Comparison of ENCODE assay signal across 8 cellular contexts in the genomic region with DNA sequence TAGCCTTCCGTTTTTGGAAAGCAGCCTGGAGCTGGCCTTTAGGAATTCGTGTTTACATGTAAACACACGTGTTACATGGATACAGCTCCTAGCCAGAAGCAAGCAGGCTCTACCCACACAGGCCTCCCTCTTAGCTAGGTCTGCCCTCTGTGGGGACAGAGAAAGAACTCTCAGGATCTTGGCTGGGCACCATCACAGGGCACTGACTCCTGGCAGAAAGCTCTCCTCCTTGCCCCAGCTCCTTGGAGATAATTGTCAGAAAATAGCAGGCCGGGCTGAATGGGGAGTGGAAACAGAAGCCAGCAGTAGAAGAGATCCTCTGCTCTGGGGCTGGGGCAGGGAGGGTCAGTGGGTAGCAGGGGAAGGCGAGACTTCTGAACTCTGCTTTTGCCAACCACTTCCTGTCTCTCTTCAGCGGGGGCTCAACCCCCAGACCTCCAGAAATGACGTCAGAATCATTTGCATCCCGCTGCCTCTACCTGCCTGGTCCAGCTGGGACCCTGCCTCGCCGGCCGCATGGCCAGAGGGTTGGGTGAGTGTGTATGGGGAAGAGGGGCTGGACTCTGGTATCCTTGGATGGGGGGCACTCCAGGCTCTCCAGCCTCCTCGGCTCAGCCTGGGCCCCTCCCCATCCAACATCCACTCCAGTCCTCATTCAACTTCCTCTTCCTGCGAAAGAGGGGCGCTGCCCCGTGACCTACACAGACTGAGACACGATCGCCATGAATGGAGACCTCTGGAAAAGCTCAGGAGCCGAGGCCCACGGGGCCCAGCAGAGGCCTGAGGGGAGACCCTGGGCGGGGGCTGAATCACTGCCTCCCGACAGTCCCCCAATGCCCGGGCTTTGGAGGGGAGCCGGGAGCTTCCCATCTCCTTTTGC. TPM values are rescaled to one million over a fixed set of nuclear protein-coding genes. Genes with fewer than 3 reads are reported as not detected.
A peak's percentile ranks its signal among the peaks of the same experiment; 100 is the strongest.
DNase-seq lines count a peak whose midpoint lies in the region; ATAC-seq, FAIRE-seq and TF ChIP-seq lines count a peak whose summit lies in the region.

No MANE protein-coding gene starts in this region.

- H3K36me3 ChIP-seq in suprapubic skin = no peaks in the 10 kb centered on the region

- H3K27ac Mint-ChIP-seq in osteocyte (ENCODE audit: unreplicated experiment) = no peak overlapping the region

- peaks cover 12% of the 10 kb centered on the region for H3K27me3 ChIP-seq in suprapubic skin

- TF ChIP-seq EP300 in suprapubic skin (IDR thresholded peaks at IDR 0.05) = no peak

- H3K4me1 Mint-ChIP-seq in osteocyte (ENCODE audit: unreplicated experiment) = no peaks in the 10 kb centered on the region

- no peak for FAIRE-seq in urothelium cell line (lab: Jason Lieb, UNC)

- H3K9me3 ChIP-seq in suprapubic skin = no peaks in the 10 kb centered on the region

- 32% methylated on average over 11 of the region's 23 CpGs for WGBS in suprapubic skin

- H3K36me3 Mint-ChIP-seq in osteocyte (ENCODE audit: unreplicated experiment) = no peaks in the 10 kb centered on the region

- TF ChIP-seq CTCF in suprapubic skin (IDR thresholded peaks at IDR 0.05) (no peak), osteocyte (IDR thresholded peaks at IDR 0.05) (no peak)

- peak overlapping the region; percentile 12 for H3K27ac ChIP-seq in suprapubic skin

- H3K4me3 ChIP-seq in suprapubic skin = peak overlapping the region; percentile 36

- peaks cover 28% of the 10 kb centered on the region for H3K4me1 ChIP-seq in suprapubic skin

- TF ChIP-seq POLR2A in suprapubic skin (IDR thresholded peaks at IDR 0.05) = no peak

- H3K4me3 Mint-ChIP-seq in osteocyte (ENCODE audit: unreplicated experiment) = no peak overlapping the region

- ATAC-seq in GM19023 (IDR thresholded peaks at IDR 0.05; ENCODE audit: unreplicated experiment) = peak; percentile 75
- ATAC-seq in HG03280 (IDR thresholded peaks at IDR 0.05; ENCODE audit: unreplicated experiment) = peak; percentile 67

- H3K9me3 Mint-ChIP-seq in osteocyte (ENCODE audit: unreplicated experiment) = no peaks in the 10 kb centered on the region

- DNase-seq in AG08396 (ENCODE audit: low spot score) = peak; percentile 55
- peak; percentile 63 for DNase-seq in activated CD8-positive, alpha-beta memory T cell treated with anti-CD3 and anti-CD28 coated beads, Interleukin-2, amount 50 U/mL, for 48 hours
- peak; percentile 75 for DNase-seq in islet precursor cell
- DNase-seq in suprapubic skin (ENCODE audit: low spot score in 2 of 2) = no peak
- DNase-seq in osteocyte (ENCODE audit: extremely low spot score, unreplicated experiment) = no peak
- DNase-seq in urothelium cell line (ENCODE audit: low spot score) = no peak

- peaks cover 95% of the 10 kb centered on the region for H3K27me3 Mint-ChIP-seq in osteocyte (ENCODE audit: unreplicated experiment)

RNA-seq across cellular contexts. Expression of gene HOXC4, which starts 0.7 kb away (rescaled TPM):
- 1 to 10 TPM; 1.4 to 4.7 (median 1.9) TPM for total RNA-seq in suprapubic skin
- total RNA-seq in osteocyte = not detected in 2 replicates

RNA-seq across cellular contexts. Expression of gene HOXC5, which starts 20.1 kb away (rescaled TPM):
- total RNA-seq in suprapubic skin (1 to 10 TPM in 1 of 4 donors, under 1 TPM in 2, not detected in 1; 0.26 to 3.5 (median 0.49) TPM), osteocyte (not detected in 2 replicates)

RNA-seq across cellular contexts. Expression of gene HOXC6, which starts 24.7 kb away (rescaled TPM):
- total RNA-seq in suprapubic skin (1 to 10 TPM in 3 of 4 donors, under 1 TPM in 1; 0.98 to 6.2 (median 2.4) TPM), osteocyte (not detected in 2 replicates)

RNA-seq across cellular contexts. Expression of gene HOXC8, which starts 44.2 kb away (rescaled TPM):
- total RNA-seq in suprapubic skin (1 to 10 TPM in 3 of 4 donors, under 1 TPM in 1; 0.23 to 8.4 (median 1.6) TPM), osteocyte (not detected in 2 replicates)

RNA-seq across cellular contexts. Expression of gene HOXC9, which starts 53.0 kb away (rescaled TPM):
- 10 to 100 TPM in 1 of 4 donors, 1 to 10 TPM in 3; 4.9 to 12.2 (median 6.1) TPM for total RNA-seq in suprapubic skin
- total RNA-seq in osteocyte = not detected in 2 replicates

Comparison
In these comparisons a context has a peak if more than half of its experiments do, and no peak if none do; other contexts are left out.
1. DNase-seq: peak in AG08396 (single experiment), activated CD8-positive, alpha-beta memory T cell treated with anti-CD3 and anti-CD28 coated beads, Interleukin-2, amount 50 U/mL, for 48 hours (single experiment) and islet precursor cell (single experiment); none in suprapubic skin (0 of 2), osteocyte (single experiment) and urothelium cell line (single experiment).